1 cellular context compared by ENCODE assay signal in the genomic region with DNA sequence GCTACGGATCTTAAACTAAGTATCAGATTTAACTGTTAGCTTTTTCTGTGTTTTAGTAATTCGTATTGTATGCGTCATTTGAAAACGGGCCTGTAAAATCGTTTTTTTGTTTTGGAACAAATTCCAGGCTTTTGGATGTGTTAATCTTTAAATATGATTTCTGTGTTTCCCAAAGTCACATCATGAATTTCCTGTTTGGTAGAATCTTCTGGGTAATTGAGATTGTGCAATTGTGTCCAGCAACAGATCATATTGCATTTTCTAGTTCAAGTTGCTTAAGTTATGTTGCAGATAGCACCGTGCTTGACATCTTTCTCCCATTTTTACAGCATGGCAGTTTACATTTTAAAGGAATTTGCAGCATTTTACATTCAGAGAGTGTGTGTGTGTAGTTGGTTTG.
TF ChIP-seq lines count a peak whose summit lies in the region.

No MANE protein-coding gene starts in this region.

TF ChIP-seq in endothelial cell of umbilical vein, 7 proteins besides CTCF, POLR2A, EP300 and RAD21:
- no peak for TF ChIP-seq POLR2AphosphoS5 (IDR thresholded peaks at IDR 0.05; ENCODE audit: insufficient read depth, low read depth, low read length)
- TF ChIP-seq EZH2 (IDR thresholded peaks at IDR 0.05; ENCODE audit: borderline replicate concordance, low read depth, low read length, severe bottlenecking), result no peak
- TF ChIP-seq GATA2 (IDR thresholded peaks at IDR 0.05; ENCODE audit: insufficient read depth, insufficient read length, low read depth, low read length), result no peak
- TF ChIP-seq, protein P1, sequence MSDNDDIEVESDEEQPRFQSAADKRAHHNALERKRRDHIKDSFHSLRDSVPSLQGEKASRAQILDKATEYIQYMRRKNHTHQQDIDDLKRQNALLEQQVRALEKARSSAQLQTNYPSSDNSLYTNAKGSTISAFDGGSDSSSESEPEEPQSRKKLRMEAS (IDR thresholded peaks at IDR 0.05; ENCODE audit: insufficient read depth, insufficient read length), result no peak
- TF ChIP-seq JUN (IDR thresholded peaks at IDR 0.05; ENCODE audit: borderline replicate concordance, insufficient read depth, insufficient read length, low read depth), result no peak
- TF ChIP-seq MYC (IDR thresholded peaks at IDR 0.05; ENCODE audit: low read depth, low read length), result no peak
- no peak for TF ChIP-seq FOS (IDR thresholded peaks at IDR 0.05; ENCODE audit: borderline replicate concordance, insufficient read depth, low read length)
TF ChIP-seq in endothelial cell of umbilical vein: peak in this region for 0.
